In genomic region chr15:40094156-40094555, GRCh38 we compare ENCODE assay signal across 21 cellular contexts. TPM values are rescaled to one million over a fixed set of nuclear protein-coding genes. Genes with fewer than 3 reads are reported as not detected.
A peak's percentile ranks its signal among the peaks of the same experiment; 100 is the strongest.
DNase-seq lines count a peak whose midpoint lies in the region; FAIRE-seq and TF ChIP-seq lines count a peak whose summit lies in the region.
"Had no signal": no experiment of that assay in that cellular context is flagged by ENCODE, and none has a peak within 500 bp of the region (broad histone marks: within the 10 kb centered on the region; RNA-seq: fewer than 3 reads in every experiment).

No MANE protein-coding gene starts in this region.

- no peak for TF ChIP-seq CTCF in cardiac muscle cell (IDR thresholded peaks at IDR 0.05; ENCODE audit: low read depth, low read length)
- TF ChIP-seq CTCF in right atrium auricular region (IDR thresholded peaks at IDR 0.05): no peak
- no peak for TF ChIP-seq CTCF in kidney (IDR thresholded peaks at IDR 0.05; ENCODE audit: borderline replicate concordance, extremely low read depth, insufficient read depth)
- no peak for TF ChIP-seq CTCF in GM20000 (IDR thresholded peaks at IDR 0.05; ENCODE audit: extremely low read depth, missing control alignments)

- DNase-seq in cardiac muscle cell (ENCODE audit: low read depth in 1 of 2, low spot score in 1 of 2) (no peak), right atrium auricular region (ENCODE audit: low spot score) (no peak), kidney (peak; percentile 38), DMS79 (lab: John Stamatoyannopoulos, UW) (no peak), erythroblast (lab: John Stamatoyannopoulos, UW) (no peak), kidney glomerular epithelial cell (lab: John Stamatoyannopoulos, UW) (no peak), GM20000 (ENCODE audit: low spot score) (no peak)
- DNase-seq: activated CD4-positive, CD25-positive, alpha-beta regulatory T cell; activated T-cell treated with anti-CD3 and anti-CD28 coated beads, Interleukin-2, amount 50 U/mL, for 72 hours; CD4-positive, CD25-positive, alpha-beta regulatory T cell; central memory CD4-positive, alpha-beta T cell; DMS79 treated with DMSO at 0.1 percent for 48 hours; NCI-H2081; NCI-H526; small intestine; stimulated activated CD4-positive, alpha-beta T cell treated with anti-CD3 and anti-CD28 coated beads, Interleukin-4, amount 100 ng/mL, for 24 hours had no signal

- H3K9ac ChIP-seq in kidney (ENCODE audit: low read length in 2 of 2): no peak overlapping the region
- no peak overlapping the region for H3K9ac ChIP-seq in rectal smooth muscle tissue (ENCODE audit: low read length)

- TF ChIP-seq POLR2A in erythroblast (IDR thresholded peaks at IDR 0.05; ENCODE audit: low read length): no peak

- peak overlapping the region; percentile 96 for H3K27ac ChIP-seq in cardiac muscle cell
- no peak overlapping the region for H3K27ac ChIP-seq in right atrium auricular region
- H3K27ac ChIP-seq in kidney (ENCODE audit: low read depth in 2 of 2, low read length in 2 of 2): peak overlapping the region in 1 of 2 donors; percentile 19
- H3K27ac ChIP-seq in rectal smooth muscle tissue (ENCODE audit: low read depth, low read length): peak overlapping the region; percentile 88

- H3K4me3 ChIP-seq in cardiac muscle cell (no peak overlapping the region), right atrium auricular region (no peak overlapping the region), kidney (ENCODE audit: low read length in 2 of 2) (no peak overlapping the region), rectal smooth muscle tissue (ENCODE audit: low read length) (no peak overlapping the region)
- H3K4me3 ChIP-seq: SJCRH30, suprapubic skin had no signal

- H3K36me3 ChIP-seq in cardiac muscle cell: no peaks in the 10 kb centered on the region
- no peaks in the 10 kb centered on the region for H3K36me3 ChIP-seq in right atrium auricular region
- H3K36me3 ChIP-seq in kidney (ENCODE audit: control insufficient read depth in 1 of 2, insufficient read depth in 2 of 2, low read length in 2 of 2): no peaks in the 10 kb centered on the region
- peaks cover 7% of the 10 kb centered on the region for H3K36me3 ChIP-seq in rectal smooth muscle tissue (ENCODE audit: control insufficient read depth, insufficient read depth, low read length)
- H3K36me3 ChIP-seq: SJCRH30 had no signal

- intact Hi-C loops in kidney (cut with DNase I): no loop called here

- H3K4me1 ChIP-seq in cardiac muscle cell (ENCODE audit: low read depth): peaks cover 68% of the 10 kb centered on the region
- H3K4me1 ChIP-seq in right atrium auricular region: peaks cover 0 to 75% of the 10 kb centered on the region in 2 donors
- peaks cover 69 to 76% of the 10 kb centered on the region in 2 donors for H3K4me1 ChIP-seq in kidney (ENCODE audit: control insufficient read depth in 1 of 2, insufficient read depth in 1 of 2, low read depth in 1 of 2, low read length in 2 of 2)
- peaks cover 66% of the 10 kb centered on the region for H3K4me1 ChIP-seq in rectal smooth muscle tissue (ENCODE audit: control insufficient read depth, insufficient read depth, low read length)

- H3K27me3 ChIP-seq in cardiac muscle cell (no peaks in the 10 kb centered on the region), right atrium auricular region (no peaks in the 10 kb centered on the region), rectal smooth muscle tissue (ENCODE audit: control insufficient read depth, insufficient read depth, low read length) (no peaks in the 10 kb centered on the region)
- H3K27me3 ChIP-seq: SJCRH30, suprapubic skin had no signal

- no peaks in the 10 kb centered on the region for H3K9me3 ChIP-seq in cardiac muscle cell (ENCODE audit: low read depth)
- no peaks in the 10 kb centered on the region for H3K9me3 ChIP-seq in right atrium auricular region
- H3K9me3 ChIP-seq in kidney (ENCODE audit: control insufficient read depth in 1 of 2, low read length in 2 of 2): no peaks in the 10 kb centered on the region
- H3K9me3 ChIP-seq: SJCRH30, suprapubic skin had no signal

- FAIRE-seq in kidney (lab: Jason Lieb, UNC): no peak
- FAIRE-seq: A204.1, HepG2, small intestine had no signal

RNA-seq across cellular contexts. Expression of gene BMF, which starts 14.5 kb away (rescaled TPM):
- total RNA-seq in cardiac muscle cell (29.8 and 56.1 TPM in 2 replicates), right atrium auricular region (1 to 10 TPM; 1.3 to 3.0 TPM), kidney (19.7 TPM)
- polyA plus RNA-seq in cardiac muscle cell (8.1 and 26.0 TPM in 2 replicates), kidney (ENCODE audit: insufficient read depth, low read depth, low replicate concordance) (3.6 TPM)

RNA-seq across cellular contexts. Expression of gene SRP14, which starts 55.2 kb away (rescaled TPM):
- 691 and 719 TPM in 2 replicates for total RNA-seq in cardiac muscle cell
- polyA plus RNA-seq in cardiac muscle cell: 1,163 and 1,525 TPM in 2 replicates
- total RNA-seq in right atrium auricular region: 100 to 1,000 TPM; 255 to 283 TPM
- total RNA-seq in kidney: 190 TPM
- 867 TPM for polyA plus RNA-seq in kidney (ENCODE audit: insufficient read depth, low read depth, low replicate concordance)

Comparison
In these comparisons a context has a peak if more than half of its experiments do, and no peak if none do; other contexts are left out.
1. H3K27ac ChIP-seq: peak in cardiac muscle cell (single experiment) and rectal smooth muscle tissue (single experiment); none in right atrium auricular region (0 of 2).